ENCODE assay signal across 17 cellular contexts in genomic region chr7:13882051-13882450, GRCh38.
DNase-seq lines count a peak whose midpoint lies in the region; ATAC-seq and TF ChIP-seq lines count a peak whose summit lies in the region.
"Had no signal": no experiment of that assay in that cellular context is flagged by ENCODE, and none has a peak within 500 bp of the region (broad histone marks: within the 10 kb centered on the region; RNA-seq: fewer than 3 reads in every experiment).

No MANE protein-coding gene starts in this region.

- H4K5ac ChIP-seq in IMR-90 (ENCODE audit: low read depth, low read length) = peak overlapping the region; percentile 68; the same call in 1 of the 2 replicates

- no peak overlapping the region for H2AFZ ChIP-seq in IMR-90 (replicated peaks; ENCODE audit: low read length, poor library complexity)
- H2AFZ ChIP-seq in trophoblast cell (ENCODE audit: insufficient read depth, low read length, poor library complexity) = no peak overlapping the region
- H2AFZ ChIP-seq: GM23338 had no signal

- peak overlapping the region; percentile 16; the same call in 1 of the 2 replicates for H2BK20ac ChIP-seq in IMR-90 (ENCODE audit: low read depth, low read length)

- H4K20me1 ChIP-seq in IMR-90 (ENCODE audit: insufficient read depth, low read length) = no peaks in the 10 kb centered on the region
- H4K20me1 ChIP-seq: BLaER1 had no signal

- no peak for TF ChIP-seq CTCF in IMR-90 (conservative IDR thresholded peaks at IDR 0.05; ENCODE audit: low read depth, low read length)
- TF ChIP-seq CTCF in osteocyte (IDR thresholded peaks at IDR 0.05) = no peak

- no peak overlapping the region for H3K4me2 ChIP-seq in IMR-90 (ENCODE audit: low read depth, low read length)
- no peak overlapping the region for H3K4me2 ChIP-seq in trophoblast cell (ENCODE audit: low read length)
- H3K4me2 ChIP-seq: BLaER1, GM23338 had no signal

- H3K4me3 Mint-ChIP-seq in osteocyte (ENCODE audit: unreplicated experiment) = no peak overlapping the region
- H3K4me3 Mint-ChIP-seq: CD14-positive monocyte; CD4-positive, alpha-beta memory T cell; GM23338; HFFc6 had no signal

- peak; percentile 27 for DNase-seq in EH (ENCODE audit: low read depth)
- DNase-seq in IMR-90 = no peak
- DNase-seq in SK-N-MC (ENCODE audit: low read depth, low spot score) = peak; percentile 97
- DNase-seq in trophoblast cell = peak; percentile 46 to 74
- DNase-seq in osteocyte (ENCODE audit: extremely low spot score, unreplicated experiment) = no peak
- DNase-seq in activated CD4-positive, alpha-beta T cell treated with anti-CD3 and anti-CD28 coated beads, Interleukin-2, amount 50 U/mL, for 1 hour = no peak
- no peak for DNase-seq in HAP-1 (ENCODE audit: low spot score in 2 of 2)
- DNase-seq: 8988T; CD4-positive, alpha-beta memory T cell; DMS153; DMS79 treated with DMSO at 0.1 percent for 48 hours; HFFc6 had no signal

- POLR2A ChIA-PET in IMR-90 (lab: Charles Lee; ENCODE audit: unreplicated experiment) = no interaction called here

- H3K4me1 ChIP-seq in IMR-90 (ENCODE audit: control insufficient read depth, insufficient read depth, low read length) (peaks cover 3% of the 10 kb centered on the region), trophoblast cell (ENCODE audit: control insufficient read depth in 1 of 2, insufficient read depth in 2 of 2, low read length in 2 of 2) (no peaks in the 10 kb centered on the region), HAP-1 (no peaks in the 10 kb centered on the region)
- H3K4me1 ChIP-seq: BLaER1 had no signal

- intact Hi-C loops in IMR-90 (cut with micrococcal nuclease) = no loop called here

- peak overlapping the region; percentile 8; the same call in 1 of the 3 replicates for H2BK15ac ChIP-seq in IMR-90 (ENCODE audit: low read depth, low read length)

- in situ Hi-C loops in IMR-90 (cut with MboI; ENCODE audit: low sequenced_read_pairs) = no loop called here
- in situ Hi-C loops in HAP-1 (cut with MboI; ENCODE audit: low sequenced_read_pairs) = no loop called here

- no peaks in the 10 kb centered on the region for H3K79me1 ChIP-seq in IMR-90 (ENCODE audit: low read depth in 1 of 2, low read length in 2 of 2)
- H3K79me1 ChIP-seq in trophoblast cell (ENCODE audit: low read length) = no peaks in the 10 kb centered on the region

- peak overlapping the region; percentile 38; the same call in 1 of the 2 replicates for H2BK120ac ChIP-seq in IMR-90 (ENCODE audit: low read depth, low read length)
- H2BK120ac ChIP-seq in trophoblast cell (ENCODE audit: insufficient read depth, low read length, poor library complexity) = no peak overlapping the region

- H3K9me3 Mint-ChIP-seq in osteocyte (ENCODE audit: unreplicated experiment) = no peaks in the 10 kb centered on the region
- H3K9me3 Mint-ChIP-seq: GM23338, HFFc6 had no signal

- H2AK9ac ChIP-seq in IMR-90 (replicated peaks; ENCODE audit: low read depth, low read length, poor library complexity) = no peak overlapping the region

- H3K4me3 ChIP-seq in IMR-90 (ENCODE audit: insufficient read depth, low read depth, low read length) = no peak overlapping the region
- peak overlapping the region; percentile 51 for H3K4me3 ChIP-seq in SK-N-MC
- no peak overlapping the region for H3K4me3 ChIP-seq in trophoblast cell (ENCODE audit: low read depth, low read length)
- no peak overlapping the region for H3K4me3 ChIP-seq in HAP-1
- H3K4me3 ChIP-seq: BLaER1, GM23338 had no signal

- H3K9ac ChIP-seq in IMR-90 (ENCODE audit: low read depth, low read length) (no peak overlapping the region), SK-N-MC (ENCODE audit: insufficient read length) (no peak overlapping the region), trophoblast cell (ENCODE audit: low read length) (no peak overlapping the region)
- H3K9ac ChIP-seq: BLaER1 had no signal

- H3K9me3 ChIP-seq in IMR-90 (ENCODE audit: control insufficient read depth, insufficient read depth, low read length) (no peaks in the 10 kb centered on the region), SK-N-MC (ENCODE audit: low read depth, low read length) (no peaks in the 10 kb centered on the region), trophoblast cell (ENCODE audit: insufficient read depth, low read depth, low read length) (no peaks in the 10 kb centered on the region), HAP-1 (no peaks in the 10 kb centered on the region)
- H3K9me3 ChIP-seq: BLaER1 had no signal

- no peak overlapping the region for H3K56ac ChIP-seq in IMR-90 (ENCODE audit: extremely low read depth, insufficient read depth, low read length)

- no peaks in the 10 kb centered on the region for H3K4me1 Mint-ChIP-seq in osteocyte (ENCODE audit: unreplicated experiment)

- H3K23ac ChIP-seq in IMR-90 (ENCODE audit: low read depth, low read length) (no peak overlapping the region), trophoblast cell (ENCODE audit: low read length) (no peak overlapping the region)

- dilution Hi-C loops in IMR-90 (cut with HindIII; ENCODE audit: low sequenced_read_pairs, unreplicated experiment) = no loop called here

- H2AK5ac ChIP-seq in IMR-90 (ENCODE audit: low read depth, low read length) (no peak overlapping the region), trophoblast cell (ENCODE audit: low read length) (no peak overlapping the region)

- H3K27me3 Mint-ChIP-seq in osteocyte (ENCODE audit: unreplicated experiment) = no peaks in the 10 kb centered on the region
- H3K27me3 Mint-ChIP-seq: CD4-positive, alpha-beta memory T cell had no signal

- no peak for TF ChIP-seq POLR2A in IMR-90 (IDR thresholded peaks at IDR 0.05; ENCODE audit: low read depth, low read length)

- no peak overlapping the region for H3K27ac ChIP-seq in IMR-90 (ENCODE audit: insufficient read depth, low read length)
- peak overlapping the region; percentile 52 for H3K27ac ChIP-seq in SK-N-MC
- no peak overlapping the region for H3K27ac ChIP-seq in trophoblast cell (ENCODE audit: low read depth, low read length)
- H3K27ac ChIP-seq: BLaER1 had no signal

- BruUV-seq in IMR-90 (replicated peaks; lab: Mats Ljungman, UMichigan) = no TSS peak

- H3K36me3 ChIP-seq in IMR-90 (ENCODE audit: control insufficient read depth, insufficient read depth, low read length) (no peaks in the 10 kb centered on the region), SK-N-MC (ENCODE audit: insufficient read depth, low read length) (no peaks in the 10 kb centered on the region), trophoblast cell (ENCODE audit: control insufficient read depth in 1 of 2, insufficient read depth in 2 of 2, low read length in 2 of 2) (no peaks in the 10 kb centered on the region), HAP-1 (replicated peaks) (no peaks in the 10 kb centered on the region)
- H3K36me3 ChIP-seq: BLaER1 had no signal

- WGBS in IMR-90 (ENCODE audit: extremely low coverage in 2 of 2, insufficient read length in 1 of 2), 2 experiments = no CpG with 5 or more reads among the region's 5 CpGs
- WGBS in trophoblast cell (ENCODE audit: extremely low coverage, insufficient coverage, insufficient read length) = no CpG with 5 or more reads among the region's 5 CpGs

- H3K18ac ChIP-seq in IMR-90 (ENCODE audit: low read depth, low read length) = peak overlapping the region; percentile 81; the same call in 1 of the 2 replicates
- no peak overlapping the region for H3K18ac ChIP-seq in trophoblast cell (ENCODE audit: low read length)

- TF ChIP-seq RAD21 in IMR-90 (IDR thresholded peaks at IDR 0.05; ENCODE audit: low read length) = no peak

- peaks cover 3% of the 10 kb centered on the region for H3K9me1 ChIP-seq in IMR-90 (ENCODE audit: insufficient read depth, low read length)

- H4K8ac ChIP-seq in IMR-90 (ENCODE audit: low read depth in 2 of 2, low read length in 2 of 2) = no peak overlapping the region
- no peak overlapping the region for H4K8ac ChIP-seq in trophoblast cell (ENCODE audit: low read depth, low read length)

- no peak overlapping the region for H3K14ac ChIP-seq in IMR-90 (replicated peaks; ENCODE audit: low read depth, low read length)
- no peak overlapping the region for H3K14ac ChIP-seq in trophoblast cell (ENCODE audit: low read length)

- no peaks in the 10 kb centered on the region for H3K36me3 Mint-ChIP-seq in osteocyte (ENCODE audit: unreplicated experiment)
- H3K36me3 Mint-ChIP-seq: CD14-positive monocyte; CD4-positive, alpha-beta memory T cell had no signal

- ATAC-seq in IMR-90 (ENCODE audit: low read depth) = no peak
- ATAC-seq: GM23338, HCT116, HepG2 had no signal

- no peaks in the 10 kb centered on the region for H3K79me2 ChIP-seq in trophoblast cell (ENCODE audit: control insufficient read depth, insufficient read depth, low read length, poor library complexity)

- H3K27me3 ChIP-seq in IMR-90 (ENCODE audit: control insufficient read depth, insufficient read depth, low read length) (no peaks in the 10 kb centered on the region), trophoblast cell (ENCODE audit: insufficient read depth, low read length) (no peaks in the 10 kb centered on the region), HAP-1 (ENCODE audit: low read depth) (no peaks in the 10 kb centered on the region)
- H3K27me3 ChIP-seq: BLaER1 had no signal

- no peak overlapping the region for H4K12ac ChIP-seq in trophoblast cell (ENCODE audit: low read depth, low read length)

- H3K4ac ChIP-seq in IMR-90 (ENCODE audit: low read depth, low read length) (peak overlapping the region; percentile 19; the same call in 1 of the 2 replicates), trophoblast cell (ENCODE audit: low read depth, low read length) (no peak overlapping the region)

- no peak overlapping the region for H3K27ac Mint-ChIP-seq in osteocyte (ENCODE audit: unreplicated experiment)
- H3K27ac Mint-ChIP-seq: CD14-positive monocyte; CD4-positive, alpha-beta memory T cell; GM23338; HFFc6 had no signal

- H4K91ac ChIP-seq in IMR-90 (ENCODE audit: insufficient read depth, low read depth, low read length) (no peak overlapping the region), trophoblast cell (ENCODE audit: low read depth, low read length) (no peak overlapping the region)

- CTCF ChIA-PET in IMR-90 (lab: Yijun Ruan, JAX) = interaction anchor here (0.8 kb wide), 1 partner anchor 19 kb away, joined by 3 read pairs; no protein-coding TSS in a partner anchor

- H2BK5ac ChIP-seq in IMR-90 (ENCODE audit: low read depth, low read length, poor library complexity, severe bottlenecking) (peak overlapping the region; percentile 1), trophoblast cell (ENCODE audit: low read depth, low read length, poor library complexity) (no peak overlapping the region)

- no peak overlapping the region for H2BK12ac ChIP-seq in trophoblast cell (ENCODE audit: low read length)

TF ChIP-seq in IMR-90, 13 proteins besides CTCF, POLR2A, EP300 and RAD21 (continues in another document):
- TF ChIP-seq CEBPB (IDR thresholded peaks at IDR 0.05; ENCODE audit: low read depth, low read length) = no peak
- no peak for TF ChIP-seq NFE2L2 (IDR thresholded peaks at IDR 0.05; ENCODE audit: low read depth, low read length)
- TF ChIP-seq USF2 (IDR thresholded peaks at IDR 0.05; ENCODE audit: low read depth, low read length) = no peak
- TF ChIP-seq CHD1 (IDR thresholded peaks at IDR 0.05; ENCODE audit: low read depth, low read length) = no peak

Comparison
In these comparisons a context has a peak if more than half of its experiments do, and no peak if none do; other contexts are left out.
1. DNase-seq: peak in EH (single experiment), SK-N-MC (single experiment) and trophoblast cell (2 of 2); none in IMR-90 (single experiment), osteocyte (single experiment), activated CD4-positive, alpha-beta T cell treated with anti-CD3 and anti-CD28 coated beads, Interleukin-2, amount 50 U/mL, for 1 hour (single experiment) and HAP-1 (0 of 2).